ENCODE assay signal across 10 cellular contexts in the genomic region with DNA sequence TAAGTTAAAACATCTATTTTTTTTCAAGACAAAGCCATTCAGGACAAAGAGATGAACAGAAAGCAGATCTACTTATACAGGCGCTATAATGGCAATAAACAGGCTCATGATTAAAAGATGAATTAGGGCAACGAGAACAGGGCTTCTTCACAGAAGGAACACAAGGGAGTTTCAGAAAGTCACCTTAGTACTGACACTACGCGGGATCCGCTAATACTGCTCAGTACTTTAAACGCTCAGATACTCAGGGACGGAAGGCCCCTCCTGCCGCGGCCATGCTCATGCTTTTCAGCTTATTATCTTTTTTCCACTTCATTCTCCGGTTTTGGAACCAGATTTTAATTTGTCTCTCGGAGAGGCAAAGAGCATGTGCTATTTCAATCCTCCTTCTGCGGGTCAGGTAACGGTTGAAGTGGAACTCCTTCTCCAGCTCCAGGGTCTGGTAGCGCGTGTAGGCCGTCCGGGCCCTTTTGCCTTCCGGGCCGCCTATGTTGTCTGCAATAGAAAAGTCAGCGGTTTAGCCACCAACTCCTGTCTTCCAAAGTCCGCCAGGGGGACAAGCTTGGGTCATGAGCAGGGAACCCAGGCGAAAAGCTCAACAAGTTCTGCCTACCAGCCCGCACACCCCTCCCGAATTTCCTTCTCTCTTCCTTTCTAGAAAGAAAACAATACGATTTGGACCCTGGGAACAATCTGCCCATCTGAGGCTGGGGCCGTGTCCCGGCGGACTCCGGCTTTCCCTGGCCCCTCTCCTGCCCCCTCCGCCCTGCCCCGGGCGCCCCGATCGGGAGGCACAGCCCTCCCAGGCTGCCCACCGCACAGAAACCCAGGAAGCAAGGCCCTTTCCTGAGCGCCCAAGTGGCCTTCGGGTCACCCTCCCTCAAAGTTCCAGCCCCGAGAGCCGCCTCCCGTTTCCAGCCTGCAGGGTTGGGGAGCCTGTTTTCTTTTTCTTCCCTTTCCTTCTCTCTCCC. TPM values are rescaled to one million over a fixed set of nuclear protein-coding genes. Genes with fewer than 3 reads are reported as not detected.
DNase-seq lines count a peak whose midpoint lies in the region; ATAC-seq, FAIRE-seq and TF ChIP-seq lines count a peak whose summit lies in the region.
"Had no signal": no experiment of that assay in that cellular context is flagged by ENCODE, and none has a peak within 500 bp of the region (broad histone marks: within the 10 kb centered on the region; RNA-seq: fewer than 3 reads in every experiment).

No MANE protein-coding gene starts in this region.

- ATAC-seq in gastrocnemius medialis (no peak), GM21515 (IDR thresholded peaks at IDR 0.05; ENCODE audit: unreplicated experiment) (no peak), HG03460 (IDR thresholded peaks at IDR 0.05; ENCODE audit: unreplicated experiment) (no peak)
- ATAC-seq: activated CD8-positive, alpha-beta memory T cell treated with anti-CD3 and anti-CD28 coated beads, Interleukin-2, amount 10 ng/mL, durations not matched to agents 7 days and 5 days had no signal

- no peaks in the 10 kb centered on the region for H3K9me3 ChIP-seq in ascending aorta
- H3K9me3 ChIP-seq in kidney (ENCODE audit: control insufficient read depth in 1 of 2, low read length in 2 of 2), result no peaks in the 10 kb centered on the region
- no peaks in the 10 kb centered on the region for H3K9me3 ChIP-seq in gastrocnemius medialis

- intact Hi-C loops in ascending aorta (cut with DNase I) (loop anchor here (2.0 to 5.0 kb wide), 5 partner anchors 45 to 1285 kb away; partner anchors contain the start of genes CBX3 and HNRNPA2B1), kidney (cut with DNase I) (no loop called here), gastrocnemius medialis (cut with DNase I; ENCODE audit: low total_unique reads) (no loop called here)

- FAIRE-seq in kidney (lab: Jason Lieb, UNC), result no peak
- FAIRE-seq: endometrium had no signal

- DNase-seq in HCEC 1CT, result peak; percentile 61
- peak in 1 of 2 donors; percentile 73 for DNase-seq in ascending aorta (ENCODE audit: low spot score in 2 of 2)
- DNase-seq in kidney, result peak; percentile 50
- DNase-seq in gastrocnemius medialis, result no peak
- DNase-seq in middle frontal gyrus (ENCODE audit: extremely low spot score, low spot score), result no peak
- no peak for DNase-seq in activated naive CD4-positive, alpha-beta T cell treated with anti-CD3 and anti-CD28 coated beads, Interleukin-2, amount 50 U/mL, for 16 hours
- DNase-seq: activated CD8-positive, alpha-beta memory T cell treated with anti-CD3 and anti-CD28 coated beads, Interleukin-2, amount 10 ng/mL, durations not matched to agents 7 days and 5 days had no signal

- H3K36me3 ChIP-seq in ascending aorta (peaks cover 0 to 17% of the 10 kb centered on the region in 2 donors), kidney (ENCODE audit: control insufficient read depth in 1 of 2, insufficient read depth in 2 of 2, low read length in 2 of 2) (peaks cover 2 to 7% of the 10 kb centered on the region in 2 donors), gastrocnemius medialis (peaks cover 0 to 20% of the 10 kb centered on the region in 2 donors)

- TF ChIP-seq POLR2A in gastrocnemius medialis (IDR thresholded peaks at IDR 0.05), result no peak

- H3K4me3 ChIP-seq in ascending aorta (peak overlapping the region; percentile 75 to 91), kidney (ENCODE audit: low read length in 2 of 2) (peak overlapping the region; percentile 75 to 89), gastrocnemius medialis (peak overlapping the region; percentile 56 to 68 (median 62))

- H3K27ac ChIP-seq in ascending aorta (peak overlapping the region; percentile 92 to 98), kidney (ENCODE audit: low read depth in 2 of 2, low read length in 2 of 2) (peak overlapping the region; percentile 97), gastrocnemius medialis (peak overlapping the region; percentile 79 to 94 (median 88))

- in situ Hi-C loops in gastrocnemius medialis (cut with MboI; ENCODE audit: low sequenced_read_pairs in 4 of 4), result loop anchor here in 2 of 4 donors (5.0 to 10.0 kb wide), 3 partner anchors 287 to 777 kb away; no protein-coding TSS in a partner anchor

- H3K4me1 ChIP-seq in ascending aorta (peaks cover 0 to 3% of the 10 kb centered on the region in 2 donors), kidney (ENCODE audit: control insufficient read depth in 1 of 2, insufficient read depth in 1 of 2, low read depth in 1 of 2, low read length in 2 of 2) (peaks cover 4 to 22% of the 10 kb centered on the region in 2 donors), gastrocnemius medialis (peaks cover 15 to 22% of the 10 kb centered on the region in 2 donors)

- H3K27me3 ChIP-seq in ascending aorta (no peaks in the 10 kb centered on the region), gastrocnemius medialis (no peaks in the 10 kb centered on the region)

- peak overlapping the region; percentile 94 to 97 for H3K9ac ChIP-seq in kidney (ENCODE audit: low read length in 2 of 2)

- TF ChIP-seq CTCF in ascending aorta (IDR thresholded peaks at IDR 0.05) (peak; percentile 29 to 41 (median 34)), kidney (IDR thresholded peaks at IDR 0.05; ENCODE audit: borderline replicate concordance, extremely low read depth, insufficient read depth) (peak; percentile 8), gastrocnemius medialis (IDR thresholded peaks at IDR 0.05 in 4 of 5, conservative IDR thresholded peaks at IDR 0.05 in 1 of 5) (peak in 1 of 5 experiments; percentile 1)

RNA-seq across cellular contexts. Expression of gene HOXA5, which starts 1.6 kb away (rescaled TPM):
- total RNA-seq in ascending aorta (22.0 TPM), kidney (38.0 TPM), gastrocnemius medialis (1 to 10 TPM; 2.7 to 7.1 (median 7.0) TPM)
- 19.4 TPM for polyA plus RNA-seq in kidney (ENCODE audit: insufficient read depth, low read depth, low replicate concordance)
- total RNA-seq: activated CD8-positive, alpha-beta memory T cell treated with anti-CD3 and anti-CD28 coated beads, Interleukin-2, amount 10 ng/mL, durations not matched to agents 7 days and 5 days had no signal

RNA-seq across cellular contexts. Expression of gene HOXA6, which starts 5.7 kb away (rescaled TPM):
- total RNA-seq in ascending aorta (15.3 TPM), kidney (22.0 TPM), gastrocnemius medialis (1 to 10 TPM; 2.6 to 5.6 (median 4.2) TPM)
- 1.1 TPM for polyA plus RNA-seq in kidney (ENCODE audit: insufficient read depth, low read depth, low replicate concordance)
- total RNA-seq: activated CD8-positive, alpha-beta memory T cell treated with anti-CD3 and anti-CD28 coated beads, Interleukin-2, amount 10 ng/mL, durations not matched to agents 7 days and 5 days had no signal

RNA-seq across cellular contexts. Expression of gene HOXA3, which starts 10.5 kb away (rescaled TPM):
- 14.4 TPM for total RNA-seq in ascending aorta
- total RNA-seq in kidney, result 21.2 TPM
- polyA plus RNA-seq in kidney (ENCODE audit: insufficient read depth, low read depth, low replicate concordance), result 6.3 TPM
- total RNA-seq in gastrocnemius medialis, result 1 to 10 TPM in 3 of 4 donors, under 1 TPM in 1; 0.53 to 6.2 (median 3.0) TPM
- total RNA-seq: activated CD8-positive, alpha-beta memory T cell treated with anti-CD3 and anti-CD28 coated beads, Interleukin-2, amount 10 ng/mL, durations not matched to agents 7 days and 5 days had no signal

RNA-seq across cellular contexts. Expression of gene HOXA4, which starts 11.3 kb away (rescaled TPM):
- 2.1 TPM for total RNA-seq in ascending aorta
- total RNA-seq in kidney, result 11.2 TPM
- 13.0 TPM for polyA plus RNA-seq in kidney (ENCODE audit: insufficient read depth, low read depth, low replicate concordance)
- total RNA-seq in gastrocnemius medialis, result 1 to 10 TPM; 1.7 to 4.2 (median 2.9) TPM
- total RNA-seq: activated CD8-positive, alpha-beta memory T cell treated with anti-CD3 and anti-CD28 coated beads, Interleukin-2, amount 10 ng/mL, durations not matched to agents 7 days and 5 days had no signal

RNA-seq across cellular contexts. Expression of gene HOXA7, which starts 14.6 kb away (rescaled TPM):
- total RNA-seq in ascending aorta (12.0 TPM), kidney (31.3 TPM), gastrocnemius medialis (10 to 100 TPM in 1 of 4 donors, 1 to 10 TPM in 3; 5.3 to 12.8 (median 8.6) TPM)
- polyA plus RNA-seq in kidney (ENCODE audit: insufficient read depth, low read depth, low replicate concordance), result 23.8 TPM
- total RNA-seq: activated CD8-positive, alpha-beta memory T cell treated with anti-CD3 and anti-CD28 coated beads, Interleukin-2, amount 10 ng/mL, durations not matched to agents 7 days and 5 days had no signal

Comparison
In these comparisons a context has a peak if more than half of its experiments do, and no peak if none do; other contexts are left out.
1. DNase-seq: peak in HCEC 1CT (single experiment) and kidney (single experiment); none in gastrocnemius medialis (0 of 2), middle frontal gyrus (single experiment) and activated naive CD4-positive, alpha-beta T cell treated with anti-CD3 and anti-CD28 coated beads, Interleukin-2, amount 50 U/mL, for 16 hours (single experiment).
2. Peak in every context shown above with its lines, with median percentiles within 50 percentile points of each other: H3K27ac ChIP-seq and H3K4me3 ChIP-seq.